Comparison of ENCODE assay signal across 12 cellular contexts in genomic region chr4:17544205-17544604, GRCh38. TPM values are rescaled to one million over a fixed set of nuclear protein-coding genes. Genes with fewer than 3 reads are reported as not detected.
DNase-seq lines count a peak whose midpoint lies in the region; ATAC-seq, FAIRE-seq and TF ChIP-seq lines count a peak whose summit lies in the region.
"Had no signal": no experiment of that assay in that cellular context is flagged by ENCODE, and none has a peak within 500 bp of the region (broad histone marks: within the 10 kb centered on the region; RNA-seq: fewer than 3 reads in every experiment).

No MANE protein-coding gene starts in this region.

- H3K4me2 ChIP-seq in OCI-LY3 (ENCODE audit: low read length) (no peak overlapping the region), hepatocyte (no peak overlapping the region)

- TF ChIP-seq CTCF in OCI-LY3 (IDR thresholded peaks at IDR 0.05; ENCODE audit: low read depth, low read length) = no peak
- TF ChIP-seq CTCF in hepatocyte (IDR thresholded peaks at IDR 0.05; ENCODE audit: poor library complexity) = no peak
- TF ChIP-seq CTCF in upper lobe of right lung (IDR thresholded peaks at IDR 0.05) = no peak

- H4K20me1 ChIP-seq in OCI-LY3 (ENCODE audit: insufficient read depth, low read length) = no peaks in the 10 kb centered on the region
- H4K20me1 ChIP-seq in hepatocyte (ENCODE audit: insufficient read depth, poor library complexity, severe bottlenecking) = no peaks in the 10 kb centered on the region

- no peaks in the 10 kb centered on the region for H3K9me3 ChIP-seq in OCI-LY3 (ENCODE audit: insufficient read depth, low read length)
- no peaks in the 10 kb centered on the region for H3K9me3 ChIP-seq in hepatocyte (ENCODE audit: low read depth)
- no peaks in the 10 kb centered on the region for H3K9me3 ChIP-seq in upper lobe of right lung
- H3K9me3 ChIP-seq: vagina had no signal

- no peak overlapping the region for H3K9ac ChIP-seq in OCI-LY3 (ENCODE audit: low read length)

- intact Hi-C loops in upper lobe of right lung (cut with DNase I) = no loop called here

- H3K27me3 ChIP-seq in OCI-LY3 (ENCODE audit: low read depth, low read length) = no peaks in the 10 kb centered on the region
- no peaks in the 10 kb centered on the region for H3K27me3 ChIP-seq in hepatocyte
- H3K27me3 ChIP-seq in upper lobe of right lung = no peaks in the 10 kb centered on the region
- H3K27me3 ChIP-seq: vagina had no signal

- peak; percentile 38 for ATAC-seq in upper lobe of right lung
- ATAC-seq: activated T-helper 17 cell treated with anti-CD3 and anti-CD28 coated beads, Interleukin-2, amount 50 U/mL, for 72 hours; left ventricle myocardium superior had no signal

- H3K9me2 ChIP-seq in hepatocyte (replicated peaks; ENCODE audit: insufficient read depth) = no peaks in the 10 kb centered on the region

- H2AFZ ChIP-seq in OCI-LY3 (ENCODE audit: low read depth, low read length) (peak overlapping the region; percentile 60; the same call in 1 of the 2 replicates), hepatocyte (peak overlapping the region; percentile 50)

- no peak overlapping the region for H3K27ac ChIP-seq in OCI-LY3 (ENCODE audit: low read length)
- H3K27ac ChIP-seq in hepatocyte = no peak overlapping the region
- H3K27ac ChIP-seq in upper lobe of right lung = no peak overlapping the region
- H3K27ac ChIP-seq: HL-60, SK-N-MC, vagina had no signal

- DNase-seq in HuH-7.5 (ENCODE audit: low spot score) = peak; percentile 50
- DNase-seq in hepatocyte (ENCODE audit: low spot score) = peak; percentile 31
- no peak for DNase-seq in upper lobe of right lung
- no peak for DNase-seq in H4 (ENCODE audit: low spot score)
- no peak for DNase-seq in stimulated activated CD8-positive, alpha-beta memory T cell treated with anti-CD3 and anti-CD28 coated beads, Interleukin-4, amount 100 ng/mL, for 48 hours
- no peak for DNase-seq in HTR-8/SVneo (ENCODE audit: insufficient read length, low spot score)
- DNase-seq: left ventricle myocardium superior had no signal

- FAIRE-seq in HTR-8/SVneo (lab: Jason Lieb, UNC) = no peak

- H3K4me1 ChIP-seq in OCI-LY3 (ENCODE audit: low read length) = 0 out of 2 replicates have a peak, but pooled peaks cover 4% of the 10 kb centered on the region
- no peaks in the 10 kb centered on the region for H3K4me1 ChIP-seq in hepatocyte (ENCODE audit: insufficient read depth)
- H3K4me1 ChIP-seq in upper lobe of right lung = no peaks in the 10 kb centered on the region
- H3K4me1 ChIP-seq: vagina had no signal

- H3K36me3 ChIP-seq in OCI-LY3 (replicated peaks; ENCODE audit: low read depth, low read length) = no peaks in the 10 kb centered on the region
- no peaks in the 10 kb centered on the region for H3K36me3 ChIP-seq in hepatocyte (replicated peaks; ENCODE audit: insufficient read depth, low read depth)
- no peaks in the 10 kb centered on the region for H3K36me3 ChIP-seq in upper lobe of right lung
- H3K36me3 ChIP-seq: vagina had no signal

- no peak overlapping the region for H3K4me3 ChIP-seq in OCI-LY3 (ENCODE audit: low read length)
- no peak overlapping the region for H3K4me3 ChIP-seq in hepatocyte
- no peak overlapping the region for H3K4me3 ChIP-seq in upper lobe of right lung
- H3K4me3 ChIP-seq: SK-N-MC, vagina had no signal

- no peaks in the 10 kb centered on the region for H3K79me2 ChIP-seq in OCI-LY3 (ENCODE audit: low read length)
- H3K79me2 ChIP-seq in hepatocyte = no peaks in the 10 kb centered on the region

- 24% methylated on average over 6 of the region's 6 CpGs for WGBS in hepatocyte (ENCODE audit: low lambda C conversion rate, missing lambda C conversion rate)

RNA-seq across cellular contexts. Expression of gene CLRN2, which starts 29.2 kb away (rescaled TPM):
- total RNA-seq in hepatocyte (not detected in 2 replicates), upper lobe of right lung (not detected)
- polyA plus RNA-seq in hepatocyte = not detected in 2 replicates
- not detected in 2 replicates for total RNA-seq in H4 (2014; rRNA removed; shearing (Covaris generic))
- total RNA-seq: activated T-helper 17 cell treated with anti-CD3 and anti-CD28 coated beads, Interleukin-2, amount 50 U/mL, for 72 hours; left ventricle myocardium superior; vagina had no signal

RNA-seq across cellular contexts. Expression of gene QDPR, which starts 32.3 kb away (rescaled TPM):
- total RNA-seq in hepatocyte (56.2 and 67.6 TPM in 2 replicates), upper lobe of right lung (38.2 TPM)
- polyA plus RNA-seq in hepatocyte = 65.5 and 70.3 TPM in 2 replicates
- 25.2 and 25.8 TPM in 2 replicates for total RNA-seq in H4 (2014; rRNA removed; shearing (Covaris generic))

RNA-seq across cellular contexts. Expression of gene LAP3, which starts 32.8 kb away (rescaled TPM):
- total RNA-seq in hepatocyte (75.5 and 76.4 TPM in 2 replicates), upper lobe of right lung (97.6 TPM)
- 53.2 and 56.2 TPM in 2 replicates for polyA plus RNA-seq in hepatocyte
- 177 and 216 TPM in 2 replicates for total RNA-seq in H4 (2014; rRNA removed; shearing (Covaris generic))

Comparison
In these comparisons a context has a peak if more than half of its experiments do, and no peak if none do; other contexts are left out.
1. DNase-seq: peak in HuH-7.5 (single experiment) and hepatocyte (single experiment); none in upper lobe of right lung (single experiment), H4 (single experiment), stimulated activated CD8-positive, alpha-beta memory T cell treated with anti-CD3 and anti-CD28 coated beads, Interleukin-4, amount 100 ng/mL, for 48 hours (single experiment) and HTR-8/SVneo (single experiment).